In genomic region chr2:27303093-27304025, GRCh38 we compare ENCODE assay signal across 8 cellular contexts. TPM values are rescaled to one million over a fixed set of nuclear protein-coding genes. Genes with fewer than 3 reads are reported as not detected.
DNase-seq lines count a peak whose midpoint lies in the region; ATAC-seq, FAIRE-seq and TF ChIP-seq lines count a peak whose summit lies in the region.

No MANE protein-coding gene starts in this region.

- FAIRE-seq in HTR-8/SVneo (lab: Jason Lieb, UNC) = no peak

- 31% methylated on average over 23 of the region's 25 CpGs for WGBS in esophagus muscularis mucosa
- 19 to 22% methylated on average over 25 of the region's 25 CpGs for WGBS in lower leg skin, 2 donors

- no peak for TF ChIP-seq EP300 in esophagus muscularis mucosa (IDR thresholded peaks at IDR 0.05)

- peak overlapping the region; percentile 28 for H3K27ac Mint-ChIP-seq in activated CD8-positive, alpha-beta memory T cell treated with anti-CD3 and anti-CD28 coated beads, Interleukin-2, amount 10 ng/mL, durations not matched to agents 7 days and 5 days
- H3K27ac Mint-ChIP-seq in naive thymus-derived CD8-positive, alpha-beta T cell = peak overlapping the region in 8 of 10 donors; percentile 15 to 78 (median 70)

- DNase-seq in DMS 273 (lab: John Stamatoyannopoulos, UW; ENCODE audit: unreplicated experiment) (peak; percentile 89), HTR-8/SVneo (ENCODE audit: insufficient read length, low spot score) (peak; percentile 83), NCI-H82 (lab: John Stamatoyannopoulos, UW) (peak; percentile 92), esophagus muscularis mucosa (ENCODE audit: extremely low spot score) (no peak), lower leg skin (ENCODE audit: low spot score in 2 of 2) (no peak)
- peak; percentile 57 for DNase-seq in activated CD8-positive, alpha-beta memory T cell treated with anti-CD3 and anti-CD28 coated beads, Interleukin-2, amount 10 ng/mL, durations not matched to agents 7 days and 5 days
- DNase-seq in naive thymus-derived CD8-positive, alpha-beta T cell = peak in 7 of 10 donors; percentile 17 to 63 (median 45)

- POLR2A ChIA-PET in naive thymus-derived CD8-positive, alpha-beta T cell (lab: Charles Lee) = interaction anchor here (0.6 to 1.2 kb wide), 4 partner anchors 11 to 252 kb away, joined by 3 to 4 read pairs (median 4); partner anchors contain the start of gene AGBL5

- peaks cover 0 to 59% (median 29%) of the 10 kb centered on the region in 4 donors for H3K27me3 ChIP-seq in esophagus muscularis mucosa

- H3K4me3 ChIP-seq in esophagus muscularis mucosa (peak overlapping the region; percentile 36 to 48 (median 41)), lower leg skin (ENCODE audit: low read depth, poor library complexity, severe bottlenecking) (no peak overlapping the region)

- no peaks in the 10 kb centered on the region for H3K9me3 ChIP-seq in esophagus muscularis mucosa

- CTCF ChIA-PET in activated CD8-positive, alpha-beta memory T cell treated with anti-CD3 and anti-CD28 coated beads, Interleukin-2, amount 10 ng/mL, durations not matched to agents 7 days and 5 days (lab: Charles Lee) = interaction anchor here (0.6 to 3.0 kb wide), 55 partner anchors 9 to 454 kb away, joined by 3 to 35 read pairs (median 5); partner anchors contain the start of genes ABHD1, CAD, KHK and MPV17

- intact Hi-C loops in esophagus muscularis mucosa (cut with DNase I) = no loop called here
- intact Hi-C loops in lower leg skin (cut with DNase I; ENCODE audit: low total_unique reads) = no loop called here

- H3K9me3 Mint-ChIP-seq in activated CD8-positive, alpha-beta memory T cell treated with anti-CD3 and anti-CD28 coated beads, Interleukin-2, amount 10 ng/mL, durations not matched to agents 7 days and 5 days (ENCODE audit: low read depth) = no peaks in the 10 kb centered on the region
- no peaks in the 10 kb centered on the region for H3K9me3 Mint-ChIP-seq in naive thymus-derived CD8-positive, alpha-beta T cell

- peaks cover 8% of the 10 kb centered on the region for H3K4me1 Mint-ChIP-seq in activated CD8-positive, alpha-beta memory T cell treated with anti-CD3 and anti-CD28 coated beads, Interleukin-2, amount 10 ng/mL, durations not matched to agents 7 days and 5 days
- H3K4me1 Mint-ChIP-seq in naive thymus-derived CD8-positive, alpha-beta T cell = peaks cover 0 to 19% (median 11%) of the 10 kb centered on the region in 4 donors

- no peak overlapping the region for H3K27ac ChIP-seq in esophagus muscularis mucosa (replicated peaks in 1 of 4)

- H3K36me3 ChIP-seq in esophagus muscularis mucosa = peaks cover 0 to 75% (median under 1%) of the 10 kb centered on the region in 4 donors

- H3K27me3 Mint-ChIP-seq in activated CD8-positive, alpha-beta memory T cell treated with anti-CD3 and anti-CD28 coated beads, Interleukin-2, amount 10 ng/mL, durations not matched to agents 7 days and 5 days = peaks cover 24% of the 10 kb centered on the region
- H3K27me3 Mint-ChIP-seq in naive thymus-derived CD8-positive, alpha-beta T cell = peaks cover 8 to 45% (median 13%) of the 10 kb centered on the region in 5 donors

- H3K4me1 ChIP-seq in esophagus muscularis mucosa = peaks cover 16 to 31% (median 29%) of the 10 kb centered on the region in 4 donors

- peak; percentile 86 to 89 (median 89) for TF ChIP-seq CTCF in esophagus muscularis mucosa (IDR thresholded peaks at IDR 0.05)
- peak in 1 of 3 donors; percentile 51 for TF ChIP-seq CTCF in lower leg skin (IDR thresholded peaks at IDR 0.05)

- no peaks in the 10 kb centered on the region for H3K36me3 Mint-ChIP-seq in activated CD8-positive, alpha-beta memory T cell treated with anti-CD3 and anti-CD28 coated beads, Interleukin-2, amount 10 ng/mL, durations not matched to agents 7 days and 5 days
- no peaks in the 10 kb centered on the region for H3K36me3 Mint-ChIP-seq in naive thymus-derived CD8-positive, alpha-beta T cell

- no peak for TF ChIP-seq POLR2A in esophagus muscularis mucosa (IDR thresholded peaks at IDR 0.05; ENCODE audit: low read depth)
- TF ChIP-seq POLR2A in lower leg skin (IDR thresholded peaks at IDR 0.05) = no peak

- peak overlapping the region; percentile 54 for H3K4me3 Mint-ChIP-seq in activated CD8-positive, alpha-beta memory T cell treated with anti-CD3 and anti-CD28 coated beads, Interleukin-2, amount 10 ng/mL, durations not matched to agents 7 days and 5 days
- peak overlapping the region; percentile 63 to 86 (median 78) for H3K4me3 Mint-ChIP-seq in naive thymus-derived CD8-positive, alpha-beta T cell

- peak; percentile 63 for ATAC-seq in activated CD8-positive, alpha-beta memory T cell treated with anti-CD3 and anti-CD28 coated beads, Interleukin-2, amount 10 ng/mL, durations not matched to agents 7 days and 5 days
- peak; percentile 59 to 65 for ATAC-seq in naive thymus-derived CD8-positive, alpha-beta T cell
- ATAC-seq in HG03342 (IDR thresholded peaks at IDR 0.05; ENCODE audit: unreplicated experiment) = no peak

RNA-seq across cellular contexts. Expression of gene UCN, which starts 4.9 kb away (rescaled TPM):
- 1 to 10 TPM; 1.1 to 2.6 TPM for total RNA-seq in activated CD8-positive, alpha-beta memory T cell treated with anti-CD3 and anti-CD28 coated beads, Interleukin-2, amount 10 ng/mL, durations not matched to agents 7 days and 5 days
- total RNA-seq in esophagus muscularis mucosa = 1 to 10 TPM; 1.8 to 6.1 (median 3.3) TPM
- 1 to 10 TPM; 5.9 to 6.9 TPM for total RNA-seq in naive thymus-derived CD8-positive, alpha-beta T cell
- polyA plus RNA-seq in naive thymus-derived CD8-positive, alpha-beta T cell = 1 to 10 TPM in 2 of 3 donors, under 1 TPM in 1; 0.54 to 1.3 (median 1.2) TPM
- total RNA-seq in lower leg skin = 1 to 10 TPM in 2 of 4 donors, under 1 TPM in 1, not detected in 1; 0.84 to 8.8 (median 1.3) TPM

RNA-seq across cellular contexts. Expression of gene MPV17, which starts 19.5 kb away (rescaled TPM):
- 10 to 100 TPM; 87.4 to 97.6 TPM for total RNA-seq in activated CD8-positive, alpha-beta memory T cell treated with anti-CD3 and anti-CD28 coated beads, Interleukin-2, amount 10 ng/mL, durations not matched to agents 7 days and 5 days
- total RNA-seq in esophagus muscularis mucosa = 10 to 100 TPM; 46.7 to 70.2 (median 60.6) TPM
- total RNA-seq in naive thymus-derived CD8-positive, alpha-beta T cell = 100 to 1,000 TPM; 109 to 111 TPM
- polyA plus RNA-seq in naive thymus-derived CD8-positive, alpha-beta T cell = 100 to 1,000 TPM; 110 to 135 (median 124) TPM
- 10 to 100 TPM; 27.2 to 44.8 (median 37.0) TPM for total RNA-seq in lower leg skin

RNA-seq across cellular contexts. Expression of gene TRIM54, which starts 21.1 kb away (rescaled TPM):
- total RNA-seq in activated CD8-positive, alpha-beta memory T cell treated with anti-CD3 and anti-CD28 coated beads, Interleukin-2, amount 10 ng/mL, durations not matched to agents 7 days and 5 days = under 1 TPM in 1 of 2 experiments, not detected in 1; 0.28 TPM
- under 1 TPM in 1 of 4 donors, not detected in 3; 0.32 TPM for total RNA-seq in esophagus muscularis mucosa
- under 1 TPM in 1 of 2 experiments, not detected in 1; 0.19 TPM for total RNA-seq in naive thymus-derived CD8-positive, alpha-beta T cell
- not detected for polyA plus RNA-seq in naive thymus-derived CD8-positive, alpha-beta T cell
- total RNA-seq in lower leg skin = not detected

RNA-seq across cellular contexts. Expression of gene DNAJC5G, which starts 28.1 kb away (rescaled TPM):
- not detected for total RNA-seq in activated CD8-positive, alpha-beta memory T cell treated with anti-CD3 and anti-CD28 coated beads, Interleukin-2, amount 10 ng/mL, durations not matched to agents 7 days and 5 days
- total RNA-seq in esophagus muscularis mucosa = under 1 TPM in 1 of 4 donors, not detected in 3; 0.42 TPM
- not detected for total RNA-seq in naive thymus-derived CD8-positive, alpha-beta T cell
- not detected for polyA plus RNA-seq in naive thymus-derived CD8-positive, alpha-beta T cell
- total RNA-seq in lower leg skin = not detected

RNA-seq across cellular contexts. Expression of gene SLC30A3, which starts 40.5 kb away (rescaled TPM):
- under 1 TPM; 0.38 to 0.47 TPM for total RNA-seq in activated CD8-positive, alpha-beta memory T cell treated with anti-CD3 and anti-CD28 coated beads, Interleukin-2, amount 10 ng/mL, durations not matched to agents 7 days and 5 days
- total RNA-seq in esophagus muscularis mucosa (not detected), lower leg skin (under 1 TPM in 1 of 4 donors, not detected in 3; 0.15 TPM)
- total RNA-seq in naive thymus-derived CD8-positive, alpha-beta T cell = not detected
- under 1 TPM in 1 of 3 donors, not detected in 2; 0.13 TPM for polyA plus RNA-seq in naive thymus-derived CD8-positive, alpha-beta T cell

Comparison
In these comparisons a context has a peak if more than half of its experiments do, and no peak if none do; other contexts are left out.
1. DNase-seq: peak in DMS 273 (single experiment), HTR-8/SVneo (single experiment), NCI-H82 (single experiment), activated CD8-positive, alpha-beta memory T cell treated with anti-CD3 and anti-CD28 coated beads, Interleukin-2, amount 10 ng/mL, durations not matched to agents 7 days and 5 days (single experiment) and naive thymus-derived CD8-positive, alpha-beta T cell (7 of 10); none in esophagus muscularis mucosa (single experiment) and lower leg skin (0 of 2).